In the genomic region with DNA sequence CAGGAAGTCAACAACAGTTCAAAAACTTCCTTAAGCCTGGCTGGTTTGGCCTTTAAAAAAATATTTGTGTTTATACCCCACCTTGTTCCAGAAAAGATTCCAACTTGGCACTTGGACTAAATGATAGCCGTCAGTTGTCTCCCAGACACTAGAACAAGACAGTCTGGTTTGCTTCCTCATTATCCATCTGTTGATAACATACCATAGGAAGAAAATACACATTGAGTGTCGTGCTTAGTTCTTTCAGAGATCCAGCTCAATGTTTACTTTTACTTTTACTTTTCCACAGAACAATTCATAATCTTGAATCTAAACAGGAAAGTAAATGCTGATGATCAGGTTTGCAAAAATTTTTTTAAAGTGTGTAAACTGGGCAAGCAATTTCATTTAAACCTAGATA, we compare ENCODE assay signal across 1 cellular context.
A peak's percentile ranks its signal among the peaks of the same experiment; 100 is the strongest.
TF ChIP-seq lines count a peak whose summit lies in the region.

No MANE protein-coding gene starts in this region.

TF ChIP-seq in HepG2, 621 proteins besides CTCF, POLR2A, EP300 and RAD21 (continued from another document and continues in another):
- TF ChIP-seq ZNF609 (CRISPR knock-in tag; IDR thresholded peaks at IDR 0.05; ENCODE audit: borderline replicate concordance), result 0 out of 2 replicates have a peak, but pooled peaks have one; percentile 26
- TF ChIP-seq PITX1 (CRISPR knock-in tag; IDR thresholded peaks at IDR 0.05), result no peak
- TF ChIP-seq, protein P1, sequence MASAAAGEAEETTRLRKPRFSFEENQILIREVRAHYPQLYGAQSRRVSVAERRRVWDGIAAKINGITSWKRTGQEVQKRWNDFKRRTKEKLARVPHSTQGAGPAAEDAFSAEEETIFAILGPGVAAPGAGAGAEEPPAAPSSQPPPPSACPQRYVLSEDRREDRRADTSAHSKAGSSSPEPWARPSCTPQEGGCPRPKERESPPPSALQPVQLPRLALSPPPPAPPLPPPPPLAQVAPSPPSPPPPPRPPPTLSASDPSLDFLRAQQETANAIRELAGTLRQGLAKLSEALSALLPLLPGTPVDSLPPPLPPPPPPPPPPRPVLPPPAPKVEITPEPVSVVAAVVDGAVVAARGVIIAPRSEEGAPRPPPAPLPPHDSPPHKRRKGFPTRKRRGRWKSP (CRISPR knock-in tag; IDR thresholded peaks at IDR 0.05), result no peak
- TF ChIP-seq ZNF350 (CRISPR knock-in tag; IDR thresholded peaks at IDR 0.05; ENCODE audit: borderline replicate concordance, low read depth), result no peak
- TF ChIP-seq ZSCAN9 (CRISPR knock-in tag; IDR thresholded peaks at IDR 0.05; ENCODE audit: borderline replicate concordance), result no peak
- TF ChIP-seq, protein P2, sequence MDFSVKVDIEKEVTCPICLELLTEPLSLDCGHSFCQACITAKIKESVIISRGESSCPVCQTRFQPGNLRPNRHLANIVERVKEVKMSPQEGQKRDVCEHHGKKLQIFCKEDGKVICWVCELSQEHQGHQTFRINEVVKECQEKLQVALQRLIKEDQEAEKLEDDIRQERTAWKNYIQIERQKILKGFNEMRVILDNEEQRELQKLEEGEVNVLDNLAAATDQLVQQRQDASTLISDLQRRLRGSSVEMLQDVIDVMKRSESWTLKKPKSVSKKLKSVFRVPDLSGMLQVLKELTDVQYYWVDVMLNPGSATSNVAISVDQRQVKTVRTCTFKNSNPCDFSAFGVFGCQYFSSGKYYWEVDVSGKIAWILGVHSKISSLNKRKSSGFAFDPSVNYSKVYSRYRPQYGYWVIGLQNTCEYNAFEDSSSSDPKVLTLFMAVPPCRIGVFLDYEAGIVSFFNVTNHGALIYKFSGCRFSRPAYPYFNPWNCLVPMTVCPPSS (IDR thresholded peaks at IDR 0.05), result no peak
- TF ChIP-seq HDAC2 (CRISPR knock-in tag; IDR thresholded peaks at IDR 0.05), result peak; percentile 53; the same call in 1 of the 2 replicates
- TF ChIP-seq CSRNP1 (CRISPR knock-in tag; IDR thresholded peaks at IDR 0.05), result no peak
- TF ChIP-seq ZNF317 (CRISPR knock-in tag; IDR thresholded peaks at IDR 0.05), result peak; percentile 97
- TF ChIP-seq MBNL3 (CRISPR knock-in tag; conservative IDR thresholded peaks at IDR 0.05), result no peak
- TF ChIP-seq POLR2AphosphoS2 (IDR thresholded peaks at IDR 0.05; ENCODE audit: low read depth, low read length), result no peak
- no peak for TF ChIP-seq ZNF782 (CRISPR knock-in tag; IDR thresholded peaks at IDR 0.05; ENCODE audit: borderline replicate concordance)
- no peak for TF ChIP-seq ZNF383 (CRISPR knock-in tag; IDR thresholded peaks at IDR 0.05; ENCODE audit: borderline replicate concordance)
- no peak for TF ChIP-seq ZNF691 (CRISPR knock-in tag; IDR thresholded peaks at IDR 0.05; ENCODE audit: borderline replicate concordance, low read depth)
- no peak for TF ChIP-seq TGIF2 (CRISPR knock-in tag; IDR thresholded peaks at IDR 0.05)
- no peak for TF ChIP-seq GMEB2 (CRISPR knock-in tag; IDR thresholded peaks at IDR 0.05; ENCODE audit: low read depth)
- TF ChIP-seq, protein P3, sequence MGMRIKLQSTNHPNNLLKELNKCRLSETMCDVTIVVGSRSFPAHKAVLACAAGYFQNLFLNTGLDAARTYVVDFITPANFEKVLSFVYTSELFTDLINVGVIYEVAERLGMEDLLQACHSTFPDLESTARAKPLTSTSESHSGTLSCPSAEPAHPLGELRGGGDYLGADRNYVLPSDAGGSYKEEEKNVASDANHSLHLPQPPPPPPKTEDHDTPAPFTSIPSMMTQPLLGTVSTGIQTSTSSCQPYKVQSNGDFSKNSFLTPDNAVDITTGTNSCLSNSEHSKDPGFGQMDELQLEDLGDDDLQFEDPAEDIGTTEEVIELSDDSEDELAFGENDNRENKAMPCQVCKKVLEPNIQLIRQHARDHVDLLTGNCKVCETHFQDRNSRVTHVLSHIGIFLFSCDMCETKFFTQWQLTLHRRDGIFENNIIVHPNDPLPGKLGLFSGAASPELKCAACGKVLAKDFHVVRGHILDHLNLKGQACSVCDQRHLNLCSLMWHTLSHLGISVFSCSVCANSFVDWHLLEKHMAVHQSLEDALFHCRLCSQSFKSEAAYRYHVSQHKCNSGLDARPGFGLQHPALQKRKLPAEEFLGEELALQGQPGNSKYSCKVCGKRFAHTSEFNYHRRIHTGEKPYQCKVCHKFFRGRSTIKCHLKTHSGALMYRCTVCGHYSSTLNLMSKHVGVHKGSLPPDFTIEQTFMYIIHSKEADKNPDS (CRISPR knock-in tag; IDR thresholded peaks at IDR 0.05), result no peak
- TF ChIP-seq, protein P4, sequence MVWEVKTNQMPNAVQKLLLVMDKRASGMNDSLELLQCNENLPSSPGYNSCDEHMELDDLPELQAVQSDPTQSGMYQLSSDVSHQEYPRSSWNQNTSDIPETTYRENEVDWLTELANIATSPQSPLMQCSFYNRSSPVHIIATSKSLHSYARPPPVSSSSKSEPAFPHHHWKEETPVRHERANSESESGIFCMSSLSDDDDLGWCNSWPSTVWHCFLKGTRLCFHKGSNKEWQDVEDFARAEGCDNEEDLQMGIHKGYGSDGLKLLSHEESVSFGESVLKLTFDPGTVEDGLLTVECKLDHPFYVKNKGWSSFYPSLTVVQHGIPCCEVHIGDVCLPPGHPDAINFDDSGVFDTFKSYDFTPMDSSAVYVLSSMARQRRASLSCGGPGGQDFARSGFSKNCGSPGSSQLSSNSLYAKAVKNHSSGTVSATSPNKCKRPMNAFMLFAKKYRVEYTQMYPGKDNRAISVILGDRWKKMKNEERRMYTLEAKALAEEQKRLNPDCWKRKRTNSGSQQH (CRISPR knock-in tag; IDR thresholded peaks at IDR 0.05; ENCODE audit: low read depth), result no peak
- TF ChIP-seq, protein P5, sequence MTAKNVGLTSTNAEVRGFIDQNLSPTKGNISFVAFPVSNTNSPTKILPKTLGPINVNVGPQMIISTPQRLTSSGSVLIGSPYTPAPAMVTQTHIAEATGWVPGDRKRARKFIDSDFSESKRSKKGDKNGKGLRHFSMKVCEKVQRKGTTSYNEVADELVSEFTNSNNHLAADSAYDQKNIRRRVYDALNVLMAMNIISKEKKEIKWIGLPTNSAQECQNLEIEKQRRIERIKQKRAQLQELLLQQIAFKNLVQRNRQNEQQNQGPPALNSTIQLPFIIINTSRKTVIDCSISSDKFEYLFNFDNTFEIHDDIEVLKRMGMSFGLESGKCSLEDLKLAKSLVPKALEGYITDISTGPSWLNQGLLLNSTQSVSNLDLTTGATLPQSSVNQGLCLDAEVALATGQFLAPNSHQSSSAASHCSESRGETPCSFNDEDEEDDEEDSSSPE (CRISPR knock-in tag; IDR thresholded peaks at IDR 0.05), result no peak
- TF ChIP-seq NCOA5 (CRISPR knock-in tag; IDR thresholded peaks at IDR 0.05), result no peak
- TF ChIP-seq SETDB1 (CRISPR knock-in tag; IDR thresholded peaks at IDR 0.05; ENCODE audit: borderline replicate concordance), result no peak
- no peak for TF ChIP-seq MATR3 (CRISPR knock-in tag; IDR thresholded peaks at IDR 0.05)
- no peak for TF ChIP-seq CHD2 (IDR thresholded peaks at IDR 0.05; ENCODE audit: low read depth, low read length)
- TF ChIP-seq SOX5 (CRISPR knock-in tag; IDR thresholded peaks at IDR 0.05; ENCODE audit: borderline replicate concordance), result peak; percentile 71; the same call in 1 of the 2 replicates
- no peak for TF ChIP-seq SYNCRIP (IDR thresholded peaks at IDR 0.05; ENCODE audit: insufficient read depth, low read depth, low read length)
- no peak for TF ChIP-seq ZNF276 (CRISPR knock-in tag; IDR thresholded peaks at IDR 0.05; ENCODE audit: low read depth)
- peak; percentile 82 for TF ChIP-seq SKIL (CRISPR knock-in tag; IDR thresholded peaks at IDR 0.05; ENCODE audit: borderline replicate concordance)
- no peak for TF ChIP-seq U2AF1 (optimal IDR thresholded peaks at IDR 0.05; ENCODE audit: low read depth, low read length)
- TF ChIP-seq ZMYM2 (CRISPR knock-in tag; IDR thresholded peaks at IDR 0.05), result no peak
- no peak for TF ChIP-seq ZNF713 (CRISPR knock-in tag; IDR thresholded peaks at IDR 0.05)
- TF ChIP-seq ZFP36L1 (CRISPR knock-in tag; IDR thresholded peaks at IDR 0.05), result no peak
- TF ChIP-seq CC2D1A (CRISPR knock-in tag; IDR thresholded peaks at IDR 0.05), result no peak
- TF ChIP-seq MEIS2 (CRISPR knock-in tag; IDR thresholded peaks at IDR 0.05), result no peak
- TF ChIP-seq NFYC (CRISPR knock-in tag; IDR thresholded peaks at IDR 0.05), result no peak
- TF ChIP-seq ZNF720 (CRISPR knock-in tag; IDR thresholded peaks at IDR 0.05), result no peak
